Comparison of ENCODE assay signal across 32 cellular contexts in the genomic region with DNA sequence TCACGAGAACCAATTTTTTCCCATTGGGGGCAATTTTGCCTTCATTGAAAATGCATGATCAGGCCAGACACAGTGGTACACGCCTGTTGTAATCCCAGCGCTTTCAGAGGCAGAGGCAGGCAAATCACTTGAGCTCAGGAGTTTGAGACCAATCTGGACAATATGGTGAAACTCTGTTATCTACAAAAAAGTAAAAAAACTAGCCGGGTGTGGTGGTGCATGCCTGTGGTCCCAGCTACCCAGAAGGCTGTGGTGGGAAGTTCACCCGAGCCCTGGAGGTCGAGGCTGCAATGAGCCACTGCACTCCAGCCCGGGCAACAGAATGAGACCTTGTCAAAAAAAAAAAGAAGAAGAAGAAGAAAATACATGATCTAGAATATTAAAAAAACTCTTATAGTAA. TPM values are rescaled to one million over a fixed set of nuclear protein-coding genes. Genes with fewer than 3 reads are reported as not detected.
"Had no signal": no experiment of that assay in that cellular context is flagged by ENCODE, and none has a peak within 500 bp of the region (broad histone marks: within the 10 kb centered on the region; RNA-seq: fewer than 3 reads in every experiment).

No MANE protein-coding gene starts in this region.

- H3K36me3 ChIP-seq: breast epithelium, colonic mucosa, heart right ventricle, lower lobe of right lung, neural progenitor cell, right atrium auricular region, spleen, suprapubic skin, tibial nerve had no signal

- H3K4me2 ChIP-seq: neural progenitor cell had no signal

- H3K27ac ChIP-seq: breast epithelium, colonic mucosa, dorsolateral prefrontal cortex, foreskin keratinocyte, heart right ventricle, lower lobe of right lung, neural progenitor cell, parathyroid adenoma, psoas muscle, right atrium auricular region, spleen, suprapubic skin, tibial nerve had no signal

- H3K9me3 ChIP-seq: breast epithelium, colonic mucosa, heart right ventricle, lower lobe of right lung, psoas muscle, right atrium auricular region, spleen, suprapubic skin, tibial nerve had no signal

- H3K27me3 ChIP-seq: breast epithelium, colonic mucosa, dorsolateral prefrontal cortex, right atrium auricular region, suprapubic skin, tibial nerve had no signal

- H3K9me3 Mint-ChIP-seq: activated CD4-positive, alpha-beta memory T cell treated with anti-CD3 and anti-CD28 coated beads, Interleukin-2, amount 10 ng/mL, durations not matched to agents 7 days and 5 days; activated CD4-positive, alpha-beta T cell treated with anti-CD3 and anti-CD28 coated beads, Interleukin-2, amount 10 ng/mL, durations not matched to agents 7 days and 5 days; activated naive CD8-positive, alpha-beta T cell treated with anti-CD3 and anti-CD28 coated beads, Interleukin-2, amount 10 ng/mL, durations not matched to agents 7 days and 5 days; activated T-cell treated with anti-CD3 and anti-CD28 coated beads, Interleukin-2, amount 50 U/mL, for 4 hours; activated T-helper 2 cell treated with anti-CD3 and anti-CD28 coated beads, Interferon-gamma antibody, Interleukin-2, Interleukin-4, amounts not matched to agents 10 μg/mL and 5 μg/mL and 100 μg/mL, durations not matched to agents 14 hours and 24 hours and 36 hours; effector memory CD8-positive, alpha-beta T cell; naive thymus-derived CD8-positive, alpha-beta T cell; neural progenitor cell; WTC11 had no signal

- H3K36me3 Mint-ChIP-seq: activated naive CD8-positive, alpha-beta T cell treated with anti-CD3 and anti-CD28 coated beads, Interleukin-2, amount 10 ng/mL, durations not matched to agents 7 days and 5 days; naive thymus-derived CD8-positive, alpha-beta T cell; neural progenitor cell; WTC11 had no signal

- H2AFZ ChIP-seq: neural progenitor cell, parathyroid adenoma had no signal

- ATAC-seq: activated T-cell treated with anti-CD3 and anti-CD28 coated beads, Interleukin-2, amount 50 U/mL, for 4 hours; effector memory CD8-positive, alpha-beta T cell; foreskin keratinocyte; heart right ventricle; left lobe of liver; lower lobe of right lung; naive thymus-derived CD8-positive, alpha-beta T cell; psoas muscle; WTC11 had no signal

- DNase-seq: activated CD4-positive, alpha-beta memory T cell treated with anti-CD3 and anti-CD28 coated beads, Interleukin-2, amount 10 ng/mL, durations not matched to agents 7 days and 5 days; activated CD4-positive, alpha-beta T cell treated with anti-CD3 and anti-CD28 coated beads for 1 hour; activated CD4-positive, alpha-beta T cell treated with anti-CD3 and anti-CD28 coated beads, Interleukin-2, amount 10 ng/mL, durations not matched to agents 7 days and 5 days; activated naive CD4-positive, alpha-beta T cell; activated naive CD8-positive, alpha-beta T cell treated with anti-CD3 and anti-CD28 coated beads, Interleukin-2, amount 10 ng/mL, durations not matched to agents 7 days and 5 days; activated T-cell treated with anti-CD3 and anti-CD28 coated beads, Interleukin-2, amount 50 U/mL, for 4 hours; amniotic stem cell; central memory CD4-positive, alpha-beta T cell; colonic mucosa; dorsolateral prefrontal cortex; effector memory CD8-positive, alpha-beta T cell; erythroblast; foreskin keratinocyte; heart right ventricle; kidney glomerular epithelial cell; lower lobe of right lung; mesenchymal stem cell; naive thymus-derived CD8-positive, alpha-beta T cell; occipital lobe; psoas muscle; spleen; stimulated activated naive CD4-positive, alpha-beta T cell; T-helper 2 cell had no signal

- H3K79me2 ChIP-seq: parathyroid adenoma had no signal

- H3K4me3 ChIP-seq: breast epithelium, colonic mucosa, dorsolateral prefrontal cortex, heart right ventricle, lower lobe of right lung, neural progenitor cell, psoas muscle, right atrium auricular region, spleen, suprapubic skin, tibial nerve had no signal

- H3K27ac Mint-ChIP-seq: activated CD4-positive, alpha-beta memory T cell treated with anti-CD3 and anti-CD28 coated beads, Interleukin-2, amount 10 ng/mL, durations not matched to agents 7 days and 5 days; activated CD4-positive, alpha-beta T cell treated with anti-CD3 and anti-CD28 coated beads, Interleukin-2, amount 10 ng/mL, durations not matched to agents 7 days and 5 days; activated naive CD8-positive, alpha-beta T cell treated with anti-CD3 and anti-CD28 coated beads, Interleukin-2, amount 10 ng/mL, durations not matched to agents 7 days and 5 days; activated T-helper 2 cell treated with anti-CD3 and anti-CD28 coated beads, Interferon-gamma antibody, Interleukin-2, Interleukin-4, amounts not matched to agents 10 μg/mL and 5 μg/mL and 100 μg/mL, durations not matched to agents 14 hours and 24 hours and 36 hours; effector memory CD8-positive, alpha-beta T cell; naive thymus-derived CD8-positive, alpha-beta T cell; neural progenitor cell; WTC11 had no signal

- H3K9ac ChIP-seq: neural progenitor cell, parathyroid adenoma had no signal

- H3K4me3 Mint-ChIP-seq: activated CD4-positive, alpha-beta memory T cell treated with anti-CD3 and anti-CD28 coated beads, Interleukin-2, amount 10 ng/mL, durations not matched to agents 7 days and 5 days; activated CD4-positive, alpha-beta T cell treated with anti-CD3 and anti-CD28 coated beads, Interleukin-2, amount 10 ng/mL, durations not matched to agents 7 days and 5 days; activated naive CD8-positive, alpha-beta T cell treated with anti-CD3 and anti-CD28 coated beads, Interleukin-2, amount 10 ng/mL, durations not matched to agents 7 days and 5 days; activated T-cell treated with anti-CD3 and anti-CD28 coated beads, Interleukin-2, amount 50 U/mL, for 4 hours; effector memory CD8-positive, alpha-beta T cell; neural progenitor cell; WTC11 had no signal

RNA-seq across cellular contexts. Expression of gene UPK3A, which starts 19.2 kb away (rescaled TPM):
- total RNA-seq: activated CD4-positive, alpha-beta memory T cell treated with anti-CD3 and anti-CD28 coated beads, Interleukin-2, amount 10 ng/mL, durations not matched to agents 7 days and 5 days; activated CD4-positive, alpha-beta T cell treated with anti-CD3 and anti-CD28 coated beads, Interleukin-2, amount 10 ng/mL, durations not matched to agents 7 days and 5 days; activated naive CD8-positive, alpha-beta T cell treated with anti-CD3 and anti-CD28 coated beads, Interleukin-2, amount 10 ng/mL, durations not matched to agents 7 days and 5 days; activated T-cell treated with anti-CD3 and anti-CD28 coated beads, Interleukin-2, amount 50 U/mL, for 4 hours; activated T-helper 2 cell treated with anti-CD3 and anti-CD28 coated beads, Interferon-gamma antibody, Interleukin-2, Interleukin-4, amounts not matched to agents 10 μg/mL and 5 μg/mL and 100 μg/mL, durations not matched to agents 14 hours and 24 hours and 36 hours; breast epithelium; foreskin keratinocyte; heart right ventricle; left lobe of liver; lower lobe of right lung; naive thymus-derived CD8-positive, alpha-beta T cell; occipital lobe; right atrium auricular region; suprapubic skin; tibial nerve had no signal
- polyA plus RNA-seq: foreskin keratinocyte; naive thymus-derived CD8-positive, alpha-beta T cell had no signal
